ENCODE assay signal across 8 cellular contexts in the genomic region with DNA sequence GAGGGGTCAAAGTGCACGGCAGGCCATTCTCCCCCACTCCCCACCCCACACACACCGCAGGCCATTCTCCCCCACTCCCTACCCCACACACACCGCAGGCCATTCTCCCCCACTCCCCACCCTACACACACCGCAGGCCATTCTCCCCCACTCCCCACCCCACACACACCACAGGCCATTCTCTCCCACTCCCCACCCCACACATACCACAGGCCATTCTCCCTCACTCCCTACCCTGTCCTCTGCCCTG. TPM values are rescaled to one million over a fixed set of nuclear protein-coding genes. Genes with fewer than 3 reads are reported as not detected.
DNase-seq lines count a peak whose midpoint lies in the region; ATAC-seq and TF ChIP-seq lines count a peak whose summit lies in the region.
"Had no signal": no experiment of that assay in that cellular context is flagged by ENCODE, and none has a peak within 500 bp of the region (broad histone marks: within the 10 kb centered on the region; RNA-seq: fewer than 3 reads in every experiment).

No MANE protein-coding gene starts in this region.

- H2BK120ac ChIP-seq in neuronal stem cell (ENCODE audit: low read depth, low read length), result no peak overlapping the region

- no peak for TF ChIP-seq CTCF in adrenal gland (IDR thresholded peaks at IDR 0.05)
- no peak for TF ChIP-seq CTCF in fibroblast of pulmonary artery (IDR thresholded peaks at IDR 0.05; ENCODE audit: low read length, missing control alignments)
- no peak for TF ChIP-seq CTCF in tibial nerve (IDR thresholded peaks at IDR 0.05)

- H2AFZ ChIP-seq in neuronal stem cell (ENCODE audit: low read length), result no peak overlapping the region

- H2BK15ac ChIP-seq in neuronal stem cell (ENCODE audit: low read length), result peak overlapping the region; percentile 23

- peak overlapping the region; percentile 76 for H3K23ac ChIP-seq in neuronal stem cell (ENCODE audit: low read depth, low read length, poor library complexity)

- H3K27ac ChIP-seq in adrenal gland, result peak overlapping the region; percentile 84 to 96 (median 87)
- peak overlapping the region; percentile 1 for H3K27ac ChIP-seq in neuronal stem cell (replicated peaks; ENCODE audit: low read length)
- H3K27ac ChIP-seq in tibial nerve, result peak overlapping the region; percentile 5 to 76 (median 68)

- H2AK5ac ChIP-seq in neuronal stem cell (ENCODE audit: low read depth, low read length), result peak overlapping the region; percentile 60

- TF ChIP-seq EP300 in tibial nerve (IDR thresholded peaks at IDR 0.05), result no peak

- H4K8ac ChIP-seq in neuronal stem cell (ENCODE audit: low read depth, low read length), result no peak overlapping the region

- no peak overlapping the region for H3K4me3 ChIP-seq in adrenal gland
- no peak overlapping the region for H3K4me3 ChIP-seq in fibroblast of pulmonary artery (replicated peaks; ENCODE audit: low read depth, low read length)
- no peak overlapping the region for H3K4me3 ChIP-seq in neuronal stem cell (ENCODE audit: low read length in 2 of 2)
- H3K4me3 ChIP-seq in tibial nerve, result no peak overlapping the region

- H3K79me1 ChIP-seq in neuronal stem cell (ENCODE audit: low read depth, low read length), result no peaks in the 10 kb centered on the region

- peak overlapping the region; percentile 98 for H2BK12ac ChIP-seq in neuronal stem cell (ENCODE audit: low read length)

- peaks cover 67 to 91% of the 10 kb centered on the region in 2 donors for H3K4me1 ChIP-seq in adrenal gland (replicated peaks in 1 of 2)
- peaks cover 39 to 43% of the 10 kb centered on the region in 2 donors for H3K4me1 ChIP-seq in neuronal stem cell (ENCODE audit: control insufficient read depth in 2 of 2, insufficient read depth in 1 of 2, low read depth in 1 of 2, low read length in 2 of 2)
- peaks cover 0 to 47% (median 13%) of the 10 kb centered on the region in 4 donors for H3K4me1 ChIP-seq in tibial nerve

- peak overlapping the region; percentile 56 for H4K91ac ChIP-seq in neuronal stem cell (ENCODE audit: low read depth, low read length, poor library complexity)

- peak overlapping the region; percentile 93 for H2BK5ac ChIP-seq in neuronal stem cell (ENCODE audit: low read length)

- DNase-seq in adrenal gland (no peak), fibroblast of pulmonary artery (ENCODE audit: low read depth) (peak; percentile 62), neuronal stem cell (ENCODE audit: low spot score) (no peak), tibial nerve (ENCODE audit: low spot score in 2 of 2) (no peak), NCI-H748 treated with DMSO at 0.1 percent for 48 hours (lab: John Stamatoyannopoulos, UW) (no peak), activated gamma-delta T cell (lab: John Stamatoyannopoulos, UW) (no peak)
- DNase-seq: activated CD4-positive, CD25-positive, alpha-beta regulatory T cell had no signal

- H3K4me2 ChIP-seq in neuronal stem cell (ENCODE audit: insufficient read depth, low read length, poor library complexity, severe bottlenecking), result no peak overlapping the region

- TF ChIP-seq POLR2A in adrenal gland (IDR thresholded peaks at IDR 0.05) (no peak), tibial nerve (IDR thresholded peaks at IDR 0.05) (no peak)

- H3K36me3 ChIP-seq in adrenal gland (replicated peaks in 1 of 2), result peaks cover 0 to 16% of the 10 kb centered on the region in 2 donors
- peaks cover 0 to 22% of the 10 kb centered on the region in 2 donors for H3K36me3 ChIP-seq in neuronal stem cell (replicated peaks in 1 of 2; ENCODE audit: control insufficient read depth in 2 of 2, insufficient read depth in 2 of 2, low read length in 2 of 2)
- peaks cover 0 to 45% (median 3%) of the 10 kb centered on the region in 3 donors for H3K36me3 ChIP-seq in tibial nerve

- intact Hi-C loops in adrenal gland (cut with DNase I), result no loop called here

- no peak overlapping the region for H3K4ac ChIP-seq in neuronal stem cell (ENCODE audit: low read length)

- H3K9ac ChIP-seq in neuronal stem cell (ENCODE audit: low read depth, low read length, poor library complexity), result no peak overlapping the region

- 37 to 67% (median 48%) methylated on average over 1 to 4 of the region's 4 CpGs for WGBS in adrenal gland, 4 donors
- no CpG with 5 or more reads among the region's 4 CpGs for WGBS in neuronal stem cell (ENCODE audit: extremely low coverage in 2 of 2, insufficient read length in 2 of 2, insufficient replicate concordance in 1 of 2), 2 donors
- WGBS in tibial nerve, 2 donors, result 34% methylated on average over 4 of the region's 4 CpGs

- H3K27me3 ChIP-seq in adrenal gland (no peaks in the 10 kb centered on the region), neuronal stem cell (ENCODE audit: control insufficient read depth in 3 of 3, insufficient read depth in 3 of 3, low read depth in 1 of 3, low read length in 3 of 3) (no peaks in the 10 kb centered on the region), tibial nerve (no peaks in the 10 kb centered on the region)

- ATAC-seq in HG02623 (IDR thresholded peaks at IDR 0.05; ENCODE audit: unreplicated experiment), result no peak

- H3K14ac ChIP-seq in neuronal stem cell (ENCODE audit: low read length), result peak overlapping the region; percentile 95

- peak overlapping the region; percentile 88 for H3K18ac ChIP-seq in neuronal stem cell (ENCODE audit: low read length)

- no peaks in the 10 kb centered on the region for H3K9me3 ChIP-seq in adrenal gland (replicated peaks in 1 of 3)
- no peaks in the 10 kb centered on the region for H3K9me3 ChIP-seq in neuronal stem cell (replicated peaks in 1 of 2; ENCODE audit: control insufficient read depth in 2 of 2, insufficient read depth in 1 of 2, low read depth in 1 of 2, low read length in 2 of 2)
- H3K9me3 ChIP-seq in tibial nerve, result no peaks in the 10 kb centered on the region

RNA-seq across cellular contexts. Expression of a gene that starts 15.7 kb away (rescaled TPM):
- total RNA-seq in adrenal gland (100 to 1,000 TPM in 2 of 8 donors, 10 to 100 TPM in 6; 65.7 to 116 (median 84.2) TPM), tibial nerve (10 to 100 TPM; 53.1 to 88.6 (median 72.7) TPM)
- polyA plus RNA-seq in adrenal gland, result 10 to 100 TPM; 20.3 to 28.8 (median 22.7) TPM
- polyA plus RNA-seq in neuronal stem cell (2013, experiment 1 of 2), result 14.1 TPM
- 15.0 TPM for polyA plus RNA-seq in neuronal stem cell (2013, experiment 2 of 2)

RNA-seq across cellular contexts. Expression of a gene that starts 42.4 kb away (rescaled TPM):
- 10 to 100 TPM in 5 of 8 donors, 1 to 10 TPM in 3; 8.4 to 14.0 (median 10.2) TPM for total RNA-seq in adrenal gland
- 10 to 100 TPM in 1 of 3 donors, 1 to 10 TPM in 2; 5.1 to 12.9 (median 5.5) TPM for polyA plus RNA-seq in adrenal gland
- polyA plus RNA-seq in neuronal stem cell (2013, experiment 1 of 2), result 5.2 TPM
- polyA plus RNA-seq in neuronal stem cell (2013, experiment 2 of 2), result 5.1 TPM
- 10 to 100 TPM; 18.9 to 64.9 (median 41.8) TPM for total RNA-seq in tibial nerve

Comparison
In these comparisons a context has a peak if more than half of its experiments do, and no peak if none do; other contexts are left out.
1. H3K27ac ChIP-seq: peak in every context shown above with its lines; median percentile 87 in adrenal gland; 68 in tibial nerve; 1 in neuronal stem cell.